Comparison of ENCODE assay signal across 10 cellular contexts in the genomic region with DNA sequence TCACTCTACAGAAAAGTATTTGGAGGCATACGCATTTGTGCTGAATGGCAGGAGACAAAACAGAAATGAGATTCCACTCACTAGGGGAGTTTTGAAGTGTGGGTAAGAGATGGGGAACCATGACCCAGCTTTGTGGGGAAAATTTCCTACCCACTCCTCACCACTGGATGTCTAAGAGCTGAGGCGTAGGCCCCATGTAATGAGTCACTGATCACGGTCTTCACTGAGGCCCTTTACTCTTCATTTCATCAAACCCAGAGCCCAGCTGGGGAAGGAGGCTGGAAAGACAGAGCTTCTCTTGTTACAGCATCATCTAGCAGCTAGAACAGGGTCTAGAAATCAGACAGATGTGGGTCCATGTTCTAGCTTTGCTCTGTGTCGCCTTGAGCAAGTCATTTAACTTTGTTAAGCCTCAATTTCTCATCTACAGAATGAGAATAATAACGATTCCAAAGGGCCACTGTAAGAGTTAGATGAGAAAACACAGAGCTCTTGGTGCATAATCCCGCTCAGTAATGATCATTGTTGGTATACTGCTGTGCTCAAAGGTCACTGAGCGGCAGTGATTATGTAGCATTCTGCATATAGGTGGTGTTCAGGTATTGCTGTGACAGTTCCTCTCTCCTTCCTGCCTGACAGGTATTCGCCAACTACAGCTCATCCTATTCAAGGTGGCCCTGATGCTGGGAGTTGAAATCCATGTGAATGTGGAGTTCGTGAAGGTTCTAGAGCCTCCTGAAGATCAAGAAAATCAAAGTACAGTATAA.
A peak's percentile ranks its signal among the peaks of the same experiment; 100 is the strongest.
DNase-seq lines count a peak whose midpoint lies in the region; ATAC-seq and TF ChIP-seq lines count a peak whose summit lies in the region.
"Had no signal": no experiment of that assay in that cellular context is flagged by ENCODE, and none has a peak within 500 bp of the region (broad histone marks: within the 10 kb centered on the region; RNA-seq: fewer than 3 reads in every experiment).

No MANE protein-coding gene starts in this region.

- H3K9me3 ChIP-seq in T-helper 17 cell (ENCODE audit: control insufficient read depth, low read length, poor library complexity, severe bottlenecking) = no peaks in the 10 kb centered on the region
- no peaks in the 10 kb centered on the region for H3K9me3 ChIP-seq in fibroblast of lung (ENCODE audit: control insufficient read depth, insufficient read depth, low read depth, low read length)

- no peak overlapping the region for H3K9ac ChIP-seq in fibroblast of lung (ENCODE audit: insufficient read depth, low read length)

- peaks cover 45% of the 10 kb centered on the region for H3K4me1 Mint-ChIP-seq in T-helper 17 cell
- H3K4me1 Mint-ChIP-seq: activated B cell treated with CpG ODN at 0.5 μM for 24 hours, memory B cell had no signal

- no peak overlapping the region for H2AFZ ChIP-seq in fibroblast of lung (ENCODE audit: low read length)

- peak overlapping the region; percentile 38 for H3K27ac ChIP-seq in fibroblast of lung (ENCODE audit: insufficient read depth, low read length)

- DNase-seq in T-helper 17 cell = no peak
- peak; percentile 86 to 87 for DNase-seq in fibroblast of lung (ENCODE audit: low read depth in 2 of 2)
- peak in 2 of 3 experiments; percentile 49 to 57 for DNase-seq in stimulated activated CD4-positive, alpha-beta T cell treated with anti-CD3 and anti-CD28 coated beads, TNF-alpha, amount 100 ng/mL, for 24 hours (ENCODE audit: low read depth in 3 of 3)
- no peak for DNase-seq in SHP77 treated with DMSO at 0.1 percent for 48 hours (lab: John Stamatoyannopoulos, UW)
- DNase-seq in NK-92 (lab: John Stamatoyannopoulos, UW; ENCODE audit: unreplicated experiment) = no peak
- no peak for DNase-seq in DMS53 treated with DMSO at 0.1 percent for 48 hours (lab: John Stamatoyannopoulos, UW; ENCODE audit: unreplicated experiment)
- DNase-seq: activated B cell treated with CpG ODN at 0.5 μM for 24 hours had no signal

- peaks cover 15% of the 10 kb centered on the region for H3K79me2 ChIP-seq in fibroblast of lung (ENCODE audit: control insufficient read depth, insufficient read depth, low read length)

- H3K4me2 ChIP-seq in fibroblast of lung (ENCODE audit: extremely low read depth, insufficient read depth, low read length) = no peak overlapping the region

- peak; percentile 50 for ATAC-seq in GM21717 (IDR thresholded peaks at IDR 0.05; ENCODE audit: unreplicated experiment)
- peak; percentile 52 for ATAC-seq in T-helper 17 cell
- no peak for ATAC-seq in GM21360 (IDR thresholded peaks at IDR 0.05; ENCODE audit: unreplicated experiment)

- no peak overlapping the region for H3K4me3 ChIP-seq in fibroblast of lung (replicated peaks in 1 of 4; ENCODE audit: control extremely low read depth in 1 of 4, insufficient read depth in 1 of 4, low read depth in 3 of 4, low read length in 4 of 4)

- no peaks in the 10 kb centered on the region for H3K27me3 Mint-ChIP-seq in T-helper 17 cell

- peaks cover 20% of the 10 kb centered on the region for H3K36me3 Mint-ChIP-seq in T-helper 17 cell (ENCODE audit: low read depth)
- H3K36me3 Mint-ChIP-seq: memory B cell had no signal

- H3K4me1 ChIP-seq in fibroblast of lung (ENCODE audit: control insufficient read depth, extremely low read depth, insufficient read depth, low read length) = peaks cover 5% of the 10 kb centered on the region

- no peaks in the 10 kb centered on the region for H3K27me3 ChIP-seq in fibroblast of lung (ENCODE audit: control insufficient read depth, insufficient read depth, low read length)

- H4K20me1 ChIP-seq in fibroblast of lung (ENCODE audit: control insufficient read depth, extremely low read depth, insufficient read depth, low read length) = no peaks in the 10 kb centered on the region

- H3K36me3 ChIP-seq in fibroblast of lung (ENCODE audit: control insufficient read depth, insufficient read depth, low read length) = peaks cover 22% of the 10 kb centered on the region

- TF ChIP-seq CTCF in fibroblast of lung (conservative IDR thresholded peaks at IDR 0.05 in 1 of 2, IDR thresholded peaks at IDR 0.05 in 1 of 2; ENCODE audit: low read depth in 1 of 2, low read length in 2 of 2) = no peak

- H3K4me3 Mint-ChIP-seq in T-helper 17 cell = peak overlapping the region; percentile 8
- H3K4me3 Mint-ChIP-seq: activated B cell treated with CpG ODN at 0.5 μM for 24 hours, memory B cell had no signal

- peak overlapping the region; percentile 17 for H3K27ac Mint-ChIP-seq in T-helper 17 cell
- H3K27ac Mint-ChIP-seq: activated B cell treated with CpG ODN at 0.5 μM for 24 hours, memory B cell had no signal

Comparison
In these comparisons a context has a peak if more than half of its experiments do, and no peak if none do; other contexts are left out.
1. DNase-seq: peak in fibroblast of lung (2 of 2) and stimulated activated CD4-positive, alpha-beta T cell treated with anti-CD3 and anti-CD28 coated beads, TNF-alpha, amount 100 ng/mL, for 24 hours (2 of 3); none in T-helper 17 cell (0 of 3), SHP77 treated with DMSO at 0.1 percent for 48 hours (single experiment), NK-92 (single experiment) and DMS53 treated with DMSO at 0.1 percent for 48 hours (single experiment).